ENCODE assay signal across 2 cellular contexts in the genomic region with DNA sequence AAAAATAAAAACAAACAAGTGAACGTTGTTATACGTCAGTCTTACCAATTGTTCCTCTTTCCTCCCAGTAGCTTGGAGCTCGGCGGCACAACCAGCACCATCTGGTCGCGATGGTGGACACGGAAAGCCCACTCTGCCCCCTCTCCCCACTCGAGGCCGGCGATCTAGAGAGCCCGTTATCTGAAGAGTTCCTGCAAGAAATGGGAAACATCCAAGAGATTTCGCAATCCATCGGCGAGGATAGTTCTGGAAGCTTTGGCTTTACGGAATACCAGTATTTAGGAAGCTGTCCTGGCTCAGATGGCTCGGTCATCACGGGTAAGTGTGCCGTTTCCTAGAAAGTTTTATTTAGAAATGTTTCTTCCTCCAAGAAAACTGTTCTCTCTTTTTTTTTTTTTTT.
TF ChIP-seq lines count a peak whose summit lies in the region.

No MANE protein-coding gene starts in this region.

TF ChIP-seq in IMR-90, 13 proteins besides CTCF, POLR2A, EP300 and RAD21:
- peak; percentile 89 for TF ChIP-seq CEBPB (IDR thresholded peaks at IDR 0.05; ENCODE audit: low read depth, low read length)
- no peak for TF ChIP-seq MAFK (IDR thresholded peaks at IDR 0.05; ENCODE audit: low read depth, low read length)

TF ChIP-seq in H1, 55 proteins besides CTCF, POLR2A, EP300 and RAD21:
- peak; percentile 91 for TF ChIP-seq CEBPB (IDR thresholded peaks at IDR 0.05; ENCODE audit: low read depth, low read length)
- TF ChIP-seq JUN (IDR thresholded peaks at IDR 0.05; ENCODE audit: low read depth, low read length), result no peak
